In genomic region chr16:2473999-2474876, GRCh38 we compare ENCODE assay signal across 8 cellular contexts. TPM values are rescaled to one million over a fixed set of nuclear protein-coding genes. Genes with fewer than 3 reads are reported as not detected.
DNase-seq lines count a peak whose midpoint lies in the region; ATAC-seq, FAIRE-seq and TF ChIP-seq lines count a peak whose summit lies in the region.

No MANE protein-coding gene starts in this region.

- peaks cover 14% of the 10 kb centered on the region for H4K20me1 ChIP-seq in HepG2 (ENCODE audit: insufficient read depth, low read length)

- TF ChIP-seq CTCF in AG04449 (IDR thresholded peaks at IDR 0.05; ENCODE audit: insufficient read depth, low read length, missing control alignments) = peak; percentile 2
- TF ChIP-seq CTCF in WTC11 (IDR thresholded peaks at IDR 0.05) = no peak
- TF ChIP-seq CTCF in HepG2 (CRISPR knock-in tag; IDR thresholded peaks at IDR 0.05) = peak; percentile 56

- no TSS peak for BruUV-seq in HepG2 (replicated peaks; lab: Mats Ljungman, UMichigan)

- H3K79me2 ChIP-seq in HepG2 (ENCODE audit: insufficient read depth, low read length) = peaks cover 16% of the 10 kb centered on the region

- peak; percentile 75 for TF ChIP-seq RAD21 in HepG2 (CRISPR knock-in tag; IDR thresholded peaks at IDR 0.05)

- peak overlapping the region; percentile 89 for H3K4me2 ChIP-seq in HepG2 (ENCODE audit: low read depth, low read length)

- FAIRE-seq in HepG2 (lab: Jason Lieb, UNC) = no peak

- peak overlapping the region; percentile 67 for H3K4me3 Mint-ChIP-seq in WTC11

- peaks cover 68% of the 10 kb centered on the region for H3K4me1 ChIP-seq in HepG2 (ENCODE audit: insufficient read depth, low read length)

- H3K9me3 ChIP-seq in HepG2 (ENCODE audit: low read length) = no peaks in the 10 kb centered on the region

- no CpG with 5 or more reads among the region's 100 CpGs for WGBS in HepG2 (ENCODE audit: low lambda C conversion rate)

- peak; percentile 7 for ATAC-seq in GM18868 (IDR thresholded peaks at IDR 0.05; ENCODE audit: unreplicated experiment)
- ATAC-seq in WTC11 = peak; percentile 11; the same call in 1 of the 2 replicates
- peak; percentile 26 for ATAC-seq in HepG2

- peaks cover 20% of the 10 kb centered on the region for H3K4me1 Mint-ChIP-seq in WTC11

- peak in 1 of 2 experiments; percentile 44; a peak in 1 of 4 replicates for TF ChIP-seq POLR2A in HepG2 (IDR thresholded peaks at IDR 0.05; ENCODE audit: insufficient read depth in 1 of 2, low read depth in 2 of 2, low read length in 2 of 2)

- peaks cover 1 to 2% of the 10 kb centered on the region in 2 experiments; a peak in 1 of 5 replicates for H3K36me3 ChIP-seq in HepG2 (replicated peaks in 1 of 2; ENCODE audit: control insufficient read depth in 1 of 2, insufficient read depth in 2 of 2, low read length in 2 of 2)

- peaks cover 41% of the 10 kb centered on the region for H3K27me3 Mint-ChIP-seq in WTC11 (ENCODE audit: low read depth)

- no peaks in the 10 kb centered on the region for H3K9me3 Mint-ChIP-seq in WTC11

- peak overlapping the region; percentile 75 for H3K9ac ChIP-seq in HepG2 (ENCODE audit: insufficient read depth, low read depth, low read length)

- CTCF ChIA-PET in AG04449 (lab: Yijun Ruan, JAX) (interaction anchor here (0.8 to 1.8 kb wide), 8 partner anchors 9 to 258 kb away, joined by 3 to 8 read pairs (median 3); partner anchors contain the start of gene TEDC2), WTC11 (lab: Charles Lee) (interaction anchor here (0.5 to 4.0 kb wide), 5 partner anchors 12 to 195 kb away, joined by 3 to 57 read pairs (median 6); partner anchors contain the start of gene TEDC2), HepG2 (lab: Yijun Ruan, JAX; ENCODE audit: low intra/inter-chr PET ratio, low total read pairs) (interaction anchor here (1.4 kb wide), 1 partner anchor 27 kb away, joined by 3 read pairs; no protein-coding TSS in a partner anchor)

- in situ Hi-C loops in HepG2 (cut with HindIII; ENCODE audit: extremely low pct_ligation_motif_present, low pct_unique_long_range_greater_than_20kb) = no loop called here

- H3K27ac Mint-ChIP-seq in WTC11 = no peak overlapping the region

- POLR2A ChIA-PET in AG04449 (lab: Yijun Ruan, JAX) (interaction anchor here (1.0 to 1.6 kb wide), 4 partner anchors 9 to 134 kb away, joined by 3 to 6 read pairs (median 5); partner anchors contain the start of genes ABCA3 and TEDC2), WTC11 (lab: Charles Lee) (interaction anchor here (1.1 kb wide), 3 partner anchors 15 to 57 kb away, joined by 3 to 5 read pairs (median 3); partner anchors contain the start of genes CEMP1 and TEDC2), HepG2 (lab: Yijun Ruan, JAX) (interaction anchor here (0.5 to 1.6 kb wide), 6 partner anchors 10 to 61 kb away, joined by 3 to 6 read pairs (median 4); partner anchors contain the start of genes AMDHD2 and TEDC2)

- DNase-seq in AG04449 (ENCODE audit: low read depth, low spot score) = no peak
- peak; percentile 32 for DNase-seq in LHCN-M2 (ENCODE audit: low read depth)
- peak; percentile 42 for DNase-seq in WTC11 (ENCODE audit: low spot score)
- DNase-seq in HepG2 (ENCODE audit: low spot score) = no peak
- peak; percentile 18 to 41 (median 36) for DNase-seq in stimulated activated CD4-positive, alpha-beta T cell treated with anti-CD3 and anti-CD28 coated beads, TNF-alpha, amount 100 ng/mL, for 1 hour (ENCODE audit: low read depth in 3 of 3, low spot score in 1 of 3)
- DNase-seq in NCI-H187 treated with DMSO at 0.1 percent for 48 hours (lab: John Stamatoyannopoulos, UW) = no peak

- H3K27ac ChIP-seq in cingulate gyrus (ENCODE audit: low read depth, low read length) = peak overlapping the region; percentile 72
- peak overlapping the region; percentile 58 for H3K27ac ChIP-seq in HepG2 (ENCODE audit: extremely low read length, insufficient read depth, low read length)

- no peaks in the 10 kb centered on the region for H3K36me3 Mint-ChIP-seq in WTC11

- no peak overlapping the region for H2AFZ ChIP-seq in HepG2 (ENCODE audit: low read length)

- peaks cover 8 to 16% of the 10 kb centered on the region in 2 experiments for H3K27me3 ChIP-seq in HepG2 (ENCODE audit: control insufficient read depth in 1 of 2, insufficient read depth in 2 of 2, low read length in 2 of 2)

- intact Hi-C loops in HepG2 (cut with micrococcal nuclease; ENCODE audit: unreplicated experiment) = loop anchor here (5.0 kb wide), 1 partner anchor 42 kb away; no protein-coding TSS in a partner anchor

- peak overlapping the region; percentile 78 for H3K4me3 ChIP-seq in AG04449 (ENCODE audit: low read depth, low read length)
- H3K4me3 ChIP-seq in HepG2 (replicated peaks in 1 of 3; ENCODE audit: insufficient read depth in 1 of 3, low read depth in 2 of 3, low read length in 3 of 3) = peak overlapping the region; percentile 79 to 92 (median 85)

- no peak for TF ChIP-seq EP300 in HepG2 (IDR thresholded peaks at IDR 0.05; ENCODE audit: low read depth in 2 of 2, low read length in 2 of 2)
- no peak for TF ChIP-seq EP300 in HepG2 (CRISPR knock-in tag; IDR thresholded peaks at IDR 0.05; ENCODE audit: borderline replicate concordance)

RNA-seq across cellular contexts. Expression of gene TBC1D24, which starts 0.7 kb away (rescaled TPM):
- total RNA-seq in LHCN-M2 (2014; rRNA removed) = 12.5 and 13.3 TPM in 2 replicates
- polyA plus RNA-seq in LHCN-M2 (2012) = 5.4 TPM
- 17.3 to 21.0 TPM (median 17.8 TPM) in 3 replicates for total RNA-seq in WTC11 (2021)
- total RNA-seq in HepG2 (2016; rRNA removed; fragmentation: Illumina TruSeq; extraction: Trizol) = 13.7 and 17.6 TPM in 2 replicates
- total RNA-seq in HepG2 (2016; cell fraction: cytosol; rRNA removed; fragmentation: Illumina TruSeq; extraction: Trizol; ENCODE audit: low read depth) = 1.3 and 1.4 TPM in 2 replicates
- total RNA-seq in HepG2 (2016; cell fraction: insoluble cytoplasmic fraction; rRNA removed; fragmentation: Illumina TruSeq; extraction: Trizol) = 12.6 and 15.8 TPM in 2 replicates
- 4.8 and 5.7 TPM in 2 replicates for total RNA-seq in HepG2 (2016; cell fraction: membrane; rRNA removed; fragmentation: Illumina TruSeq; extraction: Trizol)
- total RNA-seq in HepG2 (2016; cell fraction: nucleus; rRNA removed; fragmentation: Illumina TruSeq; extraction: Trizol) = 12.6 and 14.4 TPM in 2 replicates
- polyA plus RNA-seq in HepG2 (2011; rRNA removed) = 7.7 and 8.4 TPM in 2 replicates
- polyA plus RNA-seq in HepG2 (2011; cell fraction: cytosol; rRNA removed) = 3.7 and 4.9 TPM in 2 replicates
- polyA plus RNA-seq in HepG2 (2011; cell fraction: nucleus; rRNA removed) = 29.9 and 35.0 TPM in 2 replicates
- polyA plus RNA-seq in HepG2 (2012) = 5.7 TPM in 2 replicates
- 1.0 and 1.2 TPM in 2 replicates for polyA plus RNA-seq in HepG2 (2016; cell fraction: cytosol; fragmentation: Illumina TruSeq; extraction: Trizol; ENCODE audit: low read depth)
- 8.4 and 11.8 TPM in 2 replicates for polyA plus RNA-seq in HepG2 (2016; cell fraction: insoluble cytoplasmic fraction; fragmentation: Illumina TruSeq; extraction: Trizol; ENCODE audit: low read depth)
- polyA plus RNA-seq in HepG2 (2016; cell fraction: membrane; fragmentation: Illumina TruSeq; extraction: Trizol; ENCODE audit: low read depth) = 2.4 and 3.2 TPM in 2 replicates
- 22.4 and 24.8 TPM in 2 replicates for polyA plus RNA-seq in HepG2 (2016; cell fraction: nucleus; fragmentation: Illumina TruSeq; extraction: Trizol; ENCODE audit: insufficient read depth, low read depth)
- polyA minus RNA-seq in HepG2 (2011; rRNA and poly(A)+ RNA removed; ENCODE audit: low replicate concordance) = 11.0 and 28.2 TPM in 2 replicates
- 9.1 and 10.4 TPM in 2 replicates for polyA minus RNA-seq in HepG2 (2011; cell fraction: cytosol; rRNA and poly(A)+ RNA removed)
- polyA minus RNA-seq in HepG2 (2011; cell fraction: nucleus; rRNA and poly(A)+ RNA removed) = 10.0 and 13.8 TPM in 2 replicates

RNA-seq across cellular contexts. Expression of gene NTN3, which starts 3.1 kb away (rescaled TPM):
- total RNA-seq in LHCN-M2 (2014; rRNA removed) (0.11 TPM in 1 of 2 replicates, not detected in the other), WTC11 (2021) (0.82 to 0.92 TPM (median 0.89 TPM) in 3 replicates), HepG2 (2016; rRNA removed; fragmentation: Illumina TruSeq; extraction: Trizol) (0.20 and 0.35 TPM in 2 replicates)
- polyA plus RNA-seq in LHCN-M2 (2012) = 0.11 TPM
- not detected in 2 replicates for total RNA-seq in HepG2 (2016; cell fraction: cytosol; rRNA removed; fragmentation: Illumina TruSeq; extraction: Trizol; ENCODE audit: low read depth)
- total RNA-seq in HepG2 (2016; cell fraction: insoluble cytoplasmic fraction; rRNA removed; fragmentation: Illumina TruSeq; extraction: Trizol) = 0.15 and 0.30 TPM in 2 replicates
- 0.25 TPM in 1 of 2 replicates, not detected in the other for total RNA-seq in HepG2 (2016; cell fraction: membrane; rRNA removed; fragmentation: Illumina TruSeq; extraction: Trizol)
- 0.19 and 0.28 TPM in 2 replicates for total RNA-seq in HepG2 (2016; cell fraction: nucleus; rRNA removed; fragmentation: Illumina TruSeq; extraction: Trizol)
- 0.09 and 0.29 TPM in 2 replicates for polyA plus RNA-seq in HepG2 (2011; rRNA removed)
- 0.12 and 0.15 TPM in 2 replicates for polyA plus RNA-seq in HepG2 (2011; cell fraction: cytosol; rRNA removed)
- 0.66 and 0.79 TPM in 2 replicates for polyA plus RNA-seq in HepG2 (2011; cell fraction: nucleus; rRNA removed)
- polyA plus RNA-seq in HepG2 (2012) = 0.07 and 0.11 TPM in 2 replicates
- 0.08 TPM in 1 of 2 replicates, not detected in the other for polyA plus RNA-seq in HepG2 (2016; cell fraction: cytosol; fragmentation: Illumina TruSeq; extraction: Trizol; ENCODE audit: low read depth)
- polyA plus RNA-seq in HepG2 (2016; cell fraction: insoluble cytoplasmic fraction; fragmentation: Illumina TruSeq; extraction: Trizol; ENCODE audit: low read depth) = not detected in 2 replicates
- not detected in 2 replicates for polyA plus RNA-seq in HepG2 (2016; cell fraction: membrane; fragmentation: Illumina TruSeq; extraction: Trizol; ENCODE audit: low read depth)
- polyA plus RNA-seq in HepG2 (2016; cell fraction: nucleus; fragmentation: Illumina TruSeq; extraction: Trizol; ENCODE audit: insufficient read depth, low read depth) = 0.23 TPM in 1 of 2 replicates, not detected in the other
- polyA minus RNA-seq in HepG2 (2011; rRNA and poly(A)+ RNA removed; ENCODE audit: low replicate concordance) = 0.49 and 1.4 TPM in 2 replicates
- 0.59 and 0.62 TPM in 2 replicates for polyA minus RNA-seq in HepG2 (2011; cell fraction: cytosol; rRNA and poly(A)+ RNA removed)
- 0.39 and 0.62 TPM in 2 replicates for polyA minus RNA-seq in HepG2 (2011; cell fraction: nucleus; rRNA and poly(A)+ RNA removed)

RNA-seq across cellular contexts. Expression of gene TEDC2, which starts 14.3 kb away (rescaled TPM):
- total RNA-seq in LHCN-M2 (2014; rRNA removed) (32.0 and 34.4 TPM in 2 replicates), WTC11 (2021) (51.7 to 61.6 TPM (median 51.9 TPM) in 3 replicates), HepG2 (2016; rRNA removed; fragmentation: Illumina TruSeq; extraction: Trizol) (19.7 and 24.4 TPM in 2 replicates)
- polyA plus RNA-seq in LHCN-M2 (2012) = 9.8 TPM
- total RNA-seq in HepG2 (2016; cell fraction: cytosol; rRNA removed; fragmentation: Illumina TruSeq; extraction: Trizol; ENCODE audit: low read depth) = 10.8 and 13.0 TPM in 2 replicates
- 16.5 and 23.4 TPM in 2 replicates for total RNA-seq in HepG2 (2016; cell fraction: insoluble cytoplasmic fraction; rRNA removed; fragmentation: Illumina TruSeq; extraction: Trizol)
- 18.0 and 21.4 TPM in 2 replicates for total RNA-seq in HepG2 (2016; cell fraction: membrane; rRNA removed; fragmentation: Illumina TruSeq; extraction: Trizol)
- 17.3 and 20.2 TPM in 2 replicates for total RNA-seq in HepG2 (2016; cell fraction: nucleus; rRNA removed; fragmentation: Illumina TruSeq; extraction: Trizol)
- 5.9 and 6.2 TPM in 2 replicates for polyA plus RNA-seq in HepG2 (2011; rRNA removed)
- polyA plus RNA-seq in HepG2 (2011; cell fraction: cytosol; rRNA removed) = 3.2 and 8.6 TPM in 2 replicates
- 28.4 and 38.0 TPM in 2 replicates for polyA plus RNA-seq in HepG2 (2011; cell fraction: nucleus; rRNA removed)
- 3.0 and 4.0 TPM in 2 replicates for polyA plus RNA-seq in HepG2 (2012)
- polyA plus RNA-seq in HepG2 (2016; cell fraction: cytosol; fragmentation: Illumina TruSeq; extraction: Trizol; ENCODE audit: low read depth) = 11.9 and 12.7 TPM in 2 replicates
- 19.2 and 19.4 TPM in 2 replicates for polyA plus RNA-seq in HepG2 (2016; cell fraction: insoluble cytoplasmic fraction; fragmentation: Illumina TruSeq; extraction: Trizol; ENCODE audit: low read depth)
- 14.6 and 18.0 TPM in 2 replicates for polyA plus RNA-seq in HepG2 (2016; cell fraction: membrane; fragmentation: Illumina TruSeq; extraction: Trizol; ENCODE audit: low read depth)
- polyA plus RNA-seq in HepG2 (2016; cell fraction: nucleus; fragmentation: Illumina TruSeq; extraction: Trizol; ENCODE audit: insufficient read depth, low read depth) = 38.8 and 41.0 TPM in 2 replicates
- polyA minus RNA-seq in HepG2 (2011; rRNA and poly(A)+ RNA removed; ENCODE audit: low replicate concordance) = 5.2 and 12.3 TPM in 2 replicates
- polyA minus RNA-seq in HepG2 (2011; cell fraction: cytosol; rRNA and poly(A)+ RNA removed) = 2.5 and 3.1 TPM in 2 replicates
- polyA minus RNA-seq in HepG2 (2011; cell fraction: nucleus; rRNA and poly(A)+ RNA removed) = 6.3 and 10.6 TPM in 2 replicates

RNA-seq across cellular contexts. Expression of gene ATP6V0C, which starts 39.5 kb away (rescaled TPM):
- total RNA-seq in LHCN-M2 (2014; rRNA removed) (31.9 and 42.3 TPM in 2 replicates), WTC11 (2021) (193 to 212 TPM (median 193 TPM) in 3 replicates), HepG2 (2016; rRNA removed; fragmentation: Illumina TruSeq; extraction: Trizol) (7.2 and 10.4 TPM in 2 replicates)
- 292 TPM for polyA plus RNA-seq in LHCN-M2 (2012)
- total RNA-seq in HepG2 (2016; cell fraction: cytosol; rRNA removed; fragmentation: Illumina TruSeq; extraction: Trizol; ENCODE audit: low read depth) = 7.6 and 9.4 TPM in 2 replicates
- 5.7 and 10.1 TPM in 2 replicates for total RNA-seq in HepG2 (2016; cell fraction: insoluble cytoplasmic fraction; rRNA removed; fragmentation: Illumina TruSeq; extraction: Trizol)
- 11.1 and 14.0 TPM in 2 replicates for total RNA-seq in HepG2 (2016; cell fraction: membrane; rRNA removed; fragmentation: Illumina TruSeq; extraction: Trizol)
- 13.6 and 17.3 TPM in 2 replicates for total RNA-seq in HepG2 (2016; cell fraction: nucleus; rRNA removed; fragmentation: Illumina TruSeq; extraction: Trizol)
- polyA plus RNA-seq in HepG2 (2011; rRNA removed) = 20.1 and 21.1 TPM in 2 replicates
- polyA plus RNA-seq in HepG2 (2011; cell fraction: cytosol; rRNA removed) = 29.7 and 32.0 TPM in 2 replicates
- polyA plus RNA-seq in HepG2 (2011; cell fraction: nucleus; rRNA removed) = 42.5 and 51.4 TPM in 2 replicates
- polyA plus RNA-seq in HepG2 (2012) = 133 and 154 TPM in 2 replicates
- 106 and 119 TPM in 2 replicates for polyA plus RNA-seq in HepG2 (2016; cell fraction: cytosol; fragmentation: Illumina TruSeq; extraction: Trizol; ENCODE audit: low read depth)
- polyA plus RNA-seq in HepG2 (2016; cell fraction: insoluble cytoplasmic fraction; fragmentation: Illumina TruSeq; extraction: Trizol; ENCODE audit: low read depth) = 50.3 and 60.7 TPM in 2 replicates
- polyA plus RNA-seq in HepG2 (2016; cell fraction: membrane; fragmentation: Illumina TruSeq; extraction: Trizol; ENCODE audit: low read depth) = 97.9 and 104 TPM in 2 replicates
- 168 and 190 TPM in 2 replicates for polyA plus RNA-seq in HepG2 (2016; cell fraction: nucleus; fragmentation: Illumina TruSeq; extraction: Trizol; ENCODE audit: insufficient read depth, low read depth)
- 20.0 and 29.5 TPM in 2 replicates for polyA minus RNA-seq in HepG2 (2011; rRNA and poly(A)+ RNA removed; ENCODE audit: low replicate concordance)
- polyA minus RNA-seq in HepG2 (2011; cell fraction: cytosol; rRNA and poly(A)+ RNA removed) = 52.8 and 62.5 TPM in 2 replicates
- 10.4 and 11.5 TPM in 2 replicates for polyA minus RNA-seq in HepG2 (2011; cell fraction: nucleus; rRNA and poly(A)+ RNA removed)

RNA-seq across cellular contexts. Expression of gene CCNF, which starts 45.0 kb away (rescaled TPM):
- total RNA-seq in LHCN-M2 (2014; rRNA removed) = 33.5 and 34.6 TPM in 2 replicates
- polyA plus RNA-seq in LHCN-M2 (2012) = 10.0 TPM
- 53.5 to 65.7 TPM (median 54.7 TPM) in 3 replicates for total RNA-seq in WTC11 (2021)
- 13.7 and 22.8 TPM in 2 replicates for total RNA-seq in HepG2 (2016; rRNA removed; fragmentation: Illumina TruSeq; extraction: Trizol)
- total RNA-seq in HepG2 (2016; cell fraction: cytosol; rRNA removed; fragmentation: Illumina TruSeq; extraction: Trizol; ENCODE audit: low read depth) = 3.9 and 4.1 TPM in 2 replicates
- total RNA-seq in HepG2 (2016; cell fraction: insoluble cytoplasmic fraction; rRNA removed; fragmentation: Illumina TruSeq; extraction: Trizol) = 12.7 and 23.2 TPM in 2 replicates
- 10.8 and 12.0 TPM in 2 replicates for total RNA-seq in HepG2 (2016; cell fraction: membrane; rRNA removed; fragmentation: Illumina TruSeq; extraction: Trizol)
- 15.7 and 16.3 TPM in 2 replicates for total RNA-seq in HepG2 (2016; cell fraction: nucleus; rRNA removed; fragmentation: Illumina TruSeq; extraction: Trizol)
- 5.0 and 6.4 TPM in 2 replicates for polyA plus RNA-seq in HepG2 (2011; rRNA removed)
- polyA plus RNA-seq in HepG2 (2011; cell fraction: cytosol; rRNA removed) = 3.7 and 6.4 TPM in 2 replicates
- polyA plus RNA-seq in HepG2 (2011; cell fraction: nucleus; rRNA removed) = 11.8 and 19.6 TPM in 2 replicates
- 5.1 and 7.4 TPM in 2 replicates for polyA plus RNA-seq in HepG2 (2012)
- polyA plus RNA-seq in HepG2 (2016; cell fraction: cytosol; fragmentation: Illumina TruSeq; extraction: Trizol; ENCODE audit: low read depth) = 1.5 and 1.6 TPM in 2 replicates
- 7.3 and 10.7 TPM in 2 replicates for polyA plus RNA-seq in HepG2 (2016; cell fraction: insoluble cytoplasmic fraction; fragmentation: Illumina TruSeq; extraction: Trizol; ENCODE audit: low read depth)
- 4.0 and 4.9 TPM in 2 replicates for polyA plus RNA-seq in HepG2 (2016; cell fraction: membrane; fragmentation: Illumina TruSeq; extraction: Trizol; ENCODE audit: low read depth)
- polyA plus RNA-seq in HepG2 (2016; cell fraction: nucleus; fragmentation: Illumina TruSeq; extraction: Trizol; ENCODE audit: insufficient read depth, low read depth) = 28.4 and 30.0 TPM in 2 replicates
- polyA minus RNA-seq in HepG2 (2011; rRNA and poly(A)+ RNA removed; ENCODE audit: low replicate concordance) = 36.8 and 74.8 TPM in 2 replicates
- 10.9 and 18.1 TPM in 2 replicates for polyA minus RNA-seq in HepG2 (2011; cell fraction: cytosol; rRNA and poly(A)+ RNA removed)
- polyA minus RNA-seq in HepG2 (2011; cell fraction: nucleus; rRNA and poly(A)+ RNA removed) = 13.1 and 14.7 TPM in 2 replicates

Comparison
In these comparisons a context has a peak if more than half of its experiments do, and no peak if none do; other contexts are left out.
1. DNase-seq: peak in LHCN-M2 (single experiment), WTC11 (single experiment) and stimulated activated CD4-positive, alpha-beta T cell treated with anti-CD3 and anti-CD28 coated beads, TNF-alpha, amount 100 ng/mL, for 1 hour (3 of 3); none in AG04449 (single experiment), HepG2 (single experiment) and NCI-H187 treated with DMSO at 0.1 percent for 48 hours (single experiment).
2. Peak in every context shown above with its lines, with median percentiles within 50 percentile points of each other: ATAC-seq.